8 cellular contexts compared by ENCODE assay signal in genomic region chr5:69414885-69415583, GRCh38. TPM values are rescaled to one million over a fixed set of nuclear protein-coding genes. Genes with fewer than 3 reads are reported as not detected.
DNase-seq lines count a peak whose midpoint lies in the region; ATAC-seq and TF ChIP-seq lines count a peak whose summit lies in the region.

Gene MARVELD2, plus strand, starts transcription at chr5:69415116. Its CDS starts 4,270 bp downstream, at chr5:69419386.

- H3K27me3 ChIP-seq in GM06990 (replicated peaks; ENCODE audit: control insufficient read depth, insufficient read depth, low read length) (no peaks in the 10 kb centered on the region), osteoblast (ENCODE audit: insufficient read depth, low read length) (no peaks in the 10 kb centered on the region), tibial nerve (no peaks in the 10 kb centered on the region)

- no peak for TF ChIP-seq EP300 in tibial nerve (IDR thresholded peaks at IDR 0.05)

- peaks cover 8% of the 10 kb centered on the region for H3K36me3 Mint-ChIP-seq in activated naive CD4-positive, alpha-beta T cell treated with anti-CD3 and anti-CD28 coated beads for 36 hours (ENCODE audit: low read depth)

- no peaks in the 10 kb centered on the region for H3K9me3 Mint-ChIP-seq in activated naive CD4-positive, alpha-beta T cell treated with anti-CD3 and anti-CD28 coated beads for 36 hours

- H3K4me1 Mint-ChIP-seq in activated naive CD4-positive, alpha-beta T cell treated with anti-CD3 and anti-CD28 coated beads for 36 hours (ENCODE audit: low read depth): peaks cover 2% of the 10 kb centered on the region

- H3K79me2 ChIP-seq in osteoblast (ENCODE audit: insufficient read depth, low read length): no peaks in the 10 kb centered on the region

- ATAC-seq in HG02610 (IDR thresholded peaks at IDR 0.05; ENCODE audit: unreplicated experiment) (peak; percentile 80), HG02840 (IDR thresholded peaks at IDR 0.05; ENCODE audit: low FRiP score, unreplicated experiment) (no peak)

- H3K36me3 ChIP-seq in GM06990 (ENCODE audit: control insufficient read depth, insufficient read depth, low read length) (peaks cover 4% of the 10 kb centered on the region), osteoblast (ENCODE audit: insufficient read depth, low read length) (peaks cover 12% of the 10 kb centered on the region), tibial nerve (peaks cover 0 to 60% (median 0%) of the 10 kb centered on the region in 3 donors)

- H3K9me3 ChIP-seq in osteoblast (ENCODE audit: low read depth, low read length): no peaks in the 10 kb centered on the region
- H3K9me3 ChIP-seq in tibial nerve: no peaks in the 10 kb centered on the region

- TF ChIP-seq CTCF in GM06990 (IDR thresholded peaks at IDR 0.05; ENCODE audit: insufficient read depth, low read length, poor library complexity, severe bottlenecking) (peak; percentile 38), osteoblast (IDR thresholded peaks at IDR 0.05; ENCODE audit: extremely low read depth, low read depth, low read length) (peak; percentile 31), tibial nerve (IDR thresholded peaks at IDR 0.05) (peak in 2 of 5 experiments; percentile 13 to 39)

- H3K4me2 ChIP-seq in osteoblast (ENCODE audit: insufficient read depth, low read length): peak within 1 kb of the TSS; percentile 75

- H3K27me3 Mint-ChIP-seq in activated naive CD4-positive, alpha-beta T cell treated with anti-CD3 and anti-CD28 coated beads for 36 hours (ENCODE audit: low read depth): no peaks in the 10 kb centered on the region

- H3K27ac Mint-ChIP-seq in activated naive CD4-positive, alpha-beta T cell treated with anti-CD3 and anti-CD28 coated beads for 36 hours: no peak within 1 kb of the TSS

- CTCF ChIA-PET in activated naive CD4-positive, alpha-beta T cell treated with anti-CD3 and anti-CD28 coated beads for 36 hours (lab: Charles Lee): no interaction called here

- peak within 1 kb of the TSS; percentile 52 for H3K4me3 Mint-ChIP-seq in activated naive CD4-positive, alpha-beta T cell treated with anti-CD3 and anti-CD28 coated beads for 36 hours

- intact Hi-C loops in activated naive CD4-positive, alpha-beta T cell treated with anti-CD3 and anti-CD28 coated beads for 36 hours (cut with micrococcal nuclease): no loop called here

- H3K4me3 ChIP-seq in GM06990 (replicated peaks; ENCODE audit: low read depth, low read length) (peak within 1 kb of the TSS; percentile 69), osteoblast (ENCODE audit: insufficient read depth, low read length) (peak within 1 kb of the TSS; percentile 75), tibial nerve (peak within 1 kb of the TSS; percentile 30 to 71 (median 54))

- TF ChIP-seq POLR2A in tibial nerve (IDR thresholded peaks at IDR 0.05): no peak

- no peaks in the 10 kb centered on the region for H4K20me1 ChIP-seq in osteoblast (ENCODE audit: insufficient read depth, low read length)

- no peak within 1 kb of the TSS for H3K27ac ChIP-seq in osteoblast (ENCODE audit: low read depth, low read length)
- peak within 1 kb of the TSS in 2 of 4 donors; percentile 47 to 78 for H3K27ac ChIP-seq in tibial nerve

- peak; percentile 68 for DNase-seq in GM06990 (ENCODE audit: extremely low read depth, insufficient read length)
- DNase-seq in NCI-H748 (lab: John Stamatoyannopoulos, UW; ENCODE audit: unreplicated experiment): peak; percentile 96
- DNase-seq in activated naive CD4-positive, alpha-beta T cell treated with anti-CD3 and anti-CD28 coated beads for 36 hours: peak; percentile 58
- DNase-seq in globus pallidus (ENCODE audit: low spot score): peak; percentile 33
- peak; percentile 94 for DNase-seq in osteoblast (ENCODE audit: insufficient read length, low spot score, missing footprints)
- peak; percentile 33 to 34 for DNase-seq in tibial nerve (ENCODE audit: low spot score in 2 of 2)

- 25 to 31% methylated on average over 22 to 34 of the region's 78 CpGs for WGBS in tibial nerve, 2 donors

- no peaks in the 10 kb centered on the region for H3K4me1 ChIP-seq in osteoblast (ENCODE audit: insufficient read depth, low read length)
- H3K4me1 ChIP-seq in tibial nerve: peaks cover 0 to 12% (median 0%) of the 10 kb centered on the region in 4 donors

- H2AFZ ChIP-seq in osteoblast (ENCODE audit: low read length): peak within 1 kb of the TSS; percentile 67

RNA-seq across cellular contexts. Expression of gene MARVELD2, which starts in this region (rescaled TPM):
- under 1 TPM; 0.45 to 0.64 TPM for total RNA-seq in activated naive CD4-positive, alpha-beta T cell treated with anti-CD3 and anti-CD28 coated beads for 36 hours
- 7.7 and 9.4 TPM in 2 replicates for total RNA-seq in osteoblast
- 1 to 10 TPM in 2 of 4 donors, under 1 TPM in 2; 0.59 to 1.3 (median 1.0) TPM for total RNA-seq in tibial nerve

Comparison
In these comparisons a context has a peak if more than half of its experiments do, and no peak if none do; other contexts are left out.
1. Peak in DNase-seq in activated naive CD4-positive, alpha-beta T cell treated with anti-CD3 and anti-CD28 coated beads for 36 hours; RNA of the gene not detected or under 1 TPM.
2. DNase-seq: peak in every context shown above with its lines; median percentile 96 in NCI-H748; 94 in osteoblast; 68 in GM06990; 58 in activated naive CD4-positive, alpha-beta T cell treated with anti-CD3 and anti-CD28 coated beads for 36 hours; 34 in tibial nerve; 33 in globus pallidus.